ENCODE assay signal across 8 cellular contexts in the genomic region with DNA sequence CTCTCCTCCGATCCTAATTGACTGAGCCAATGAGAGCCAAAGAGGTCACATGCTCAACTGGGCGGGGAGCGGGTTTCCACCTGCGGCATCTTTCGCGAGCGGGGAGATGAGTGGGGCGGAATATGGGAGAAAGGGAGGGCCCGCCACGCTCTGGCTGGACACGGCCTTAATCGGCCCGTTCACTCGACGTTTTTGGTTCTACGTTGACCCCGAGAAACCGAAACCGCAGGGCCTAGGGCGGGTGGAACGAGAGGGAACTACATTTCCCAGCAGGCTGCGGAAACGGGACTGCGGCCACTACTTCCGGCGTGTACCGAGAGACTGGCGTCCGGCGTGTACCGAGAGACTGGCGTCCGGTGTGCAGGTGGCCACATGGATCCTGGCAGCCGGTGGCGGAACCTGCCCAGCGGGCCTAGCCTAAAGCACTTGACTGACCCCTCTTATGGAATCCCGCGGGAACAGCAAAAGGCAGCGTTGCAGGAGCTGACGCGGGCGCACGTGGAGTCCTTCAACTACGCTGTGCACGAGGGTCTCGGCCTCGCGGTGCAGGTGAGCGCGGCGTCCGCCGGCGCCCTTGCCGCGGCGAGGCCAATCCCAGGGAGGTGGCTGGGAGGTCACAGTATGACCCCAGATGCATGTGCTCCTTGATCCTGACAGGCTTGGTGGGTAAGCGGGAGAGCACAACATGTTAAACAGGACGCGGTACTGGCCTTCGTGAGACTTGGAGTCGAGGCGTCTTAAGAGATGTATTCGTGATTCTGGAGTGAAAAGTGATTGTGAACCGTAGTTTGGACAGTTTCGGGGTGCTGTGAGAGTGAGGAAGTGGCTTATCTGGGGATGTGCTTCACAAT. TPM values are rescaled to one million over a fixed set of nuclear protein-coding genes. Genes with fewer than 3 reads are reported as not detected.
DNase-seq lines count a peak whose midpoint lies in the region; ATAC-seq, FAIRE-seq and TF ChIP-seq lines count a peak whose summit lies in the region.

A gene with protein sequence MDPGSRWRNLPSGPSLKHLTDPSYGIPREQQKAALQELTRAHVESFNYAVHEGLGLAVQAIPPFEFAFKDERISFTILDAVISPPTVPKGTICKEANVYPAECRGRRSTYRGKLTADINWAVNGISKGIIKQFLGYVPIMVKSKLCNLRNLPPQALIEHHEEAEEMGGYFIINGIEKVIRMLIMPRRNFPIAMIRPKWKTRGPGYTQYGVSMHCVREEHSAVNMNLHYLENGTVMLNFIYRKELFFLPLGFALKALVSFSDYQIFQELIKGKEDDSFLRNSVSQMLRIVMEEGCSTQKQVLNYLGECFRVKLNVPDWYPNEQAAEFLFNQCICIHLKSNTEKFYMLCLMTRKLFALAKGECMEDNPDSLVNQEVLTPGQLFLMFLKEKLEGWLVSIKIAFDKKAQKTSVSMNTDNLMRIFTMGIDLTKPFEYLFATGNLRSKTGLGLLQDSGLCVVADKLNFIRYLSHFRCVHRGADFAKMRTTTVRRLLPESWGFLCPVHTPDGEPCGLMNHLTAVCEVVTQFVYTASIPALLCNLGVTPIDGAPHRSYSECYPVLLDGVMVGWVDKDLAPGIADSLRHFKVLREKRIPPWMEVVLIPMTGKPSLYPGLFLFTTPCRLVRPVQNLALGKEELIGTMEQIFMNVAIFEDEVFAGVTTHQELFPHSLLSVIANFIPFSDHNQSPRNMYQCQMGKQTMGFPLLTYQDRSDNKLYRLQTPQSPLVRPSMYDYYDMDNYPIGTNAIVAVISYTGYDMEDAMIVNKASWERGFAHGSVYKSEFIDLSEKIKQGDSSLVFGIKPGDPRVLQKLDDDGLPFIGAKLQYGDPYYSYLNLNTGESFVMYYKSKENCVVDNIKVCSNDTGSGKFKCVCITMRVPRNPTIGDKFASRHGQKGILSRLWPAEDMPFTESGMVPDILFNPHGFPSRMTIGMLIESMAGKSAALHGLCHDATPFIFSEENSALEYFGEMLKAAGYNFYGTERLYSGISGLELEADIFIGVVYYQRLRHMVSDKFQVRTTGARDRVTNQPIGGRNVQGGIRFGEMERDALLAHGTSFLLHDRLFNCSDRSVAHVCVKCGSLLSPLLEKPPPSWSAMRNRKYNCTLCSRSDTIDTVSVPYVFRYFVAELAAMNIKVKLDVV (plus strand): TSS at position 343 of the 851 bp plus-strand sequence. CDS start 30 bp downstream, at position 373.

- TF ChIP-seq POLR2A in GM18951 (IDR thresholded peaks at IDR 0.05; ENCODE audit: extremely low read depth, insufficient read depth, insufficient read length): peak; percentile 73

- no peaks in the 10 kb centered on the region for H3K9me3 ChIP-seq in keratinocyte (ENCODE audit: control insufficient read depth, low read depth, low read length)

- no peaks in the 10 kb centered on the region for H3K27me3 ChIP-seq in keratinocyte (ENCODE audit: control insufficient read depth, extremely low read depth, insufficient read depth, low read length)

- peak within 1 kb of the TSS; percentile 98 for H2AFZ ChIP-seq in keratinocyte (ENCODE audit: control insufficient read depth, low read length)

- peak within 1 kb of the TSS; percentile 70 for H3K27ac ChIP-seq in keratinocyte (ENCODE audit: control insufficient read depth, insufficient read depth, low read length)

- peak; percentile 53 for FAIRE-seq in keratinocyte (lab: Jason Lieb, UNC)

- peaks cover 6 to 13% of the 10 kb centered on the region in 2 experiments for H3K36me3 ChIP-seq in keratinocyte (ENCODE audit: control insufficient read depth in 2 of 2, extremely low read depth in 1 of 2, insufficient read depth in 2 of 2, low read length in 2 of 2)

- DNase-seq in AG10803 (ENCODE audit: low read depth) (peak; percentile 72), NCI-H2227 treated with DMSO at 0.1 percent for 48 hours (lab: John Stamatoyannopoulos, UW) (peak; percentile 96), cerebellar nuclear complex (lab: John Stamatoyannopoulos, UW) (peak; percentile 33 to 68), keratinocyte (ENCODE audit: low read depth, low spot score) (peak; percentile 23)
- peak; percentile 52 for DNase-seq in activated CD4-positive, CD25-positive, alpha-beta regulatory T cell treated with anti-CD3 and anti-CD28 coated beads, Interleukin-2, amount 50 U/mL, for 16 hours (ENCODE audit: low read depth, low spot score)
- peak; percentile 48 to 50 for DNase-seq in stimulated activated CD4-positive, alpha-beta T cell treated with anti-CD3 and anti-CD28 coated beads, Interleukin-15, amount 100 ng/mL, for 1 hour (ENCODE audit: low read depth in 1 of 2, low spot score in 1 of 2)

- H3K9ac ChIP-seq in keratinocyte (ENCODE audit: control insufficient read depth, extremely low read depth, insufficient read depth, low read length): peak within 1 kb of the TSS; percentile 82

- H3K9me1 ChIP-seq in keratinocyte (ENCODE audit: control insufficient read depth, extremely low read depth, insufficient read depth, low read length): no peaks in the 10 kb centered on the region

- in situ Hi-C loops in GM18951 (cut with MboI; ENCODE audit: low sequenced_read_pairs, unreplicated experiment): no loop called here

- peak; percentile 72 for ATAC-seq in HG03159 (IDR thresholded peaks at IDR 0.05; ENCODE audit: unreplicated experiment)

- TF ChIP-seq CTCF in AG10803 (conservative IDR thresholded peaks at IDR 0.05; ENCODE audit: low read length): no peak
- no peak for TF ChIP-seq CTCF in keratinocyte (optimal IDR thresholded peaks at IDR 0.05 in 1 of 3, IDR thresholded peaks at IDR 0.05 in 1 of 3, conservative IDR thresholded peaks at IDR 0.05 in 1 of 3; ENCODE audit: extremely low read depth in 1 of 3, insufficient read depth in 2 of 3, low read length in 3 of 3)

- H3K4me3 ChIP-seq in AG10803 (ENCODE audit: low read length) (peak within 1 kb of the TSS; percentile 98), keratinocyte (ENCODE audit: control insufficient read depth in 2 of 3, extremely low read depth in 1 of 3, insufficient read depth in 2 of 3, low read depth in 1 of 3, low read length in 3 of 3) (peak within 1 kb of the TSS; percentile 73 to 97 (median 87))

- H3K79me2 ChIP-seq in keratinocyte (ENCODE audit: control insufficient read depth, insufficient read depth, low read length): peaks cover 46% of the 10 kb centered on the region

- dilution Hi-C loops in keratinocyte (cut with MboI; ENCODE audit: extremely low pct_ligation_motif_present, low sequenced_read_pairs): no loop called here

- peaks cover 4% of the 10 kb centered on the region for H4K20me1 ChIP-seq in keratinocyte (ENCODE audit: control insufficient read depth, extremely low read depth, insufficient read depth, low read length)

- peaks cover 12% of the 10 kb centered on the region for H3K4me1 ChIP-seq in keratinocyte (ENCODE audit: control insufficient read depth, extremely low read depth, insufficient read depth, low read length)

- peak within 1 kb of the TSS; percentile 92 for H3K4me2 ChIP-seq in keratinocyte (ENCODE audit: control insufficient read depth, extremely low read depth, insufficient read depth, low read depth, low read length)

RNA-seq across cellular contexts. Expression of the gene that starts here (rescaled TPM):
- 23.5 to 31.9 TPM (median 27.1 TPM) in 3 replicates for polyA plus RNA-seq in keratinocyte
- polyA plus RNA-seq in keratinocyte (2011; ENCODE audit: low read depth): 7.5 TPM
- 13.2 and 21.2 TPM in 2 replicates for polyA plus RNA-seq in keratinocyte (2011; cell fraction: cytosol; rRNA removed)
- polyA plus RNA-seq in keratinocyte (2011; cell fraction: nucleus; rRNA removed): 38.7 and 42.7 TPM in 2 replicates
- 11.3 and 19.7 TPM in 2 replicates for polyA plus RNA-seq in keratinocyte (2012; ENCODE audit: low replicate concordance)
- 58.3 to 70.7 TPM (median 66.9 TPM) in 3 replicates for polyA minus RNA-seq in keratinocyte
- 22.3 TPM for polyA minus RNA-seq in keratinocyte (2011; cell fraction: cytosol; rRNA and poly(A)+ RNA removed)
- polyA minus RNA-seq in keratinocyte (2011; cell fraction: nucleus; rRNA and poly(A)+ RNA removed): 34.3 and 66.8 TPM in 2 replicates

Comparison
In these comparisons a context has a peak if more than half of its experiments do, and no peak if none do; other contexts are left out.
1. Peak in every context shown above with its lines: DNase-seq, ATAC-seq, H3K4me3 ChIP-seq and H3K27ac ChIP-seq.
2. DNase-seq: peak in every context shown above with its lines; median percentile 96 in NCI-H2227 treated with DMSO at 0.1 percent for 48 hours; 72 in AG10803; 52 in activated CD4-positive, CD25-positive, alpha-beta regulatory T cell treated with anti-CD3 and anti-CD28 coated beads, Interleukin-2, amount 50 U/mL, for 16 hours; 50 in cerebellar nuclear complex; 49 in stimulated activated CD4-positive, alpha-beta T cell treated with anti-CD3 and anti-CD28 coated beads, Interleukin-15, amount 100 ng/mL, for 1 hour; 23 in keratinocyte.